ENCODE assay signal across 27 cellular contexts in the genomic region with DNA sequence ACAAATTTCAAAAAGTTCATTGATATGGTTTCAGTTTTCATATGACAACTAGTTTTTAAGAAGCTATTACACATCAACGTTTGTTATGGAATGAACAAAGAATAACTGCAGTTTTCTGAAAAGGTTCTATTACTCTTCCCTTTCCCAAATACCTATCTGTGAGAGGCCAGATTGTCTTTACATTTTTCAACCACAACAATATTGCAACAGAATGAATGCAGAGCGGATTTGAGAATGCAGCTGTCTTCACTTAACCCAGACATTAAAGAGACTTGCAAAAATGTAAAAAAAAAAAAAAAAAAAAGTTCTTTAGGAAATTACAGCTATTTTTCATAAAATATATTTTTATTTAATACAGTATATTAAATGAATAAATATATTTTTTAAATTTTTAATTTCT.
"Had no signal": no experiment of that assay in that cellular context is flagged by ENCODE, and none has a peak within 500 bp of the region (broad histone marks: within the 10 kb centered on the region; RNA-seq: fewer than 3 reads in every experiment).

No MANE protein-coding gene starts in this region.

- H3K27ac Mint-ChIP-seq: activated CD4-positive, alpha-beta memory T cell treated with anti-CD3 and anti-CD28 coated beads for 36 hours; activated naive CD4-positive, alpha-beta T cell treated with anti-CD3 and anti-CD28 coated beads for 36 hours; activated naive CD8-positive, alpha-beta T cell treated with anti-CD3 and anti-CD28 coated beads, Interleukin-2, amount 10 ng/mL, durations not matched to agents 7 days and 5 days; dendritic cell treated with granulocyte-macrophage colony-stimulating factor and Interleukin-4, amounts not matched to agents 40 ng/mL and 50 ng/mL, for 4 days; immature natural killer cell; naive thymus-derived CD4-positive, alpha-beta T cell; stimulated activated naive CD8-positive, alpha-beta T cell treated with anti-CD3 and anti-CD28 coated beads, Interleukin-15, amount 100 ng/mL, for 72 hours had no signal

- H3K27me3 ChIP-seq: body of pancreas, foreskin keratinocyte, hepatocyte, left lung, right lobe of liver, tibial artery had no signal

- H3K4me3 Mint-ChIP-seq: activated CD4-positive, alpha-beta memory T cell treated with anti-CD3 and anti-CD28 coated beads for 36 hours; activated naive CD4-positive, alpha-beta T cell treated with anti-CD3 and anti-CD28 coated beads for 36 hours; activated naive CD8-positive, alpha-beta T cell treated with anti-CD3 and anti-CD28 coated beads, Interleukin-2, amount 10 ng/mL, durations not matched to agents 7 days and 5 days; dendritic cell treated with granulocyte-macrophage colony-stimulating factor and Interleukin-4, amounts not matched to agents 40 ng/mL and 50 ng/mL, for 4 days; immature natural killer cell; naive thymus-derived CD4-positive, alpha-beta T cell; neural crest cell; stimulated activated naive CD8-positive, alpha-beta T cell treated with anti-CD3 and anti-CD28 coated beads, Interleukin-15, amount 100 ng/mL, for 72 hours had no signal

- H3K4me3 ChIP-seq: body of pancreas, hepatocyte, left lung, lung, right lobe of liver, skin epidermis, tibial artery had no signal

- ATAC-seq: body of pancreas; esophagus mucosa; left lung; naive thymus-derived CD4-positive, alpha-beta T cell; right lobe of liver; stimulated activated naive CD8-positive, alpha-beta T cell treated with anti-CD3 and anti-CD28 coated beads, Interleukin-15, amount 100 ng/mL, for 72 hours had no signal

- H3K27me3 Mint-ChIP-seq: activated CD4-positive, alpha-beta memory T cell treated with anti-CD3 and anti-CD28 coated beads for 36 hours; activated naive CD8-positive, alpha-beta T cell treated with anti-CD3 and anti-CD28 coated beads, Interleukin-2, amount 10 ng/mL, durations not matched to agents 7 days and 5 days; dendritic cell treated with granulocyte-macrophage colony-stimulating factor and Interleukin-4, amounts not matched to agents 40 ng/mL and 50 ng/mL, for 4 days; naive thymus-derived CD4-positive, alpha-beta T cell; stimulated activated naive CD8-positive, alpha-beta T cell treated with anti-CD3 and anti-CD28 coated beads, Interleukin-15, amount 100 ng/mL, for 72 hours had no signal

- DNase-seq: activated CD4-positive, alpha-beta memory T cell treated with anti-CD3 and anti-CD28 coated beads for 36 hours; activated CD4-positive, alpha-beta T cell treated with anti-CD3 and anti-CD28 coated beads for 4 hours; activated CD4-positive, CD25-positive, alpha-beta regulatory T cell; activated effector memory CD4-positive, alpha-beta T cell treated with Interleukin-2 at 50 U/mL for 16 hours; activated naive CD4-positive, alpha-beta T cell treated with anti-CD3 and anti-CD28 coated beads for 36 hours; activated naive CD8-positive, alpha-beta T cell treated with anti-CD3 and anti-CD28 coated beads, Interleukin-2, amount 10 ng/mL, durations not matched to agents 7 days and 5 days; activated T-cell treated with anti-CD3 and anti-CD28 coated beads, Interleukin-2, amount 50 U/mL, for 48 hours; body of pancreas; effector memory CD4-positive, alpha-beta T cell; foreskin keratinocyte; immature natural killer cell; kidney glomerular epithelial cell; left lung; naive thymus-derived CD4-positive, alpha-beta T cell; occipital lobe; posterior cingulate gyrus; right lobe of liver; stimulated activated CD4-positive, alpha-beta T cell treated with anti-CD3 and anti-CD28 coated beads, Interleukin-1b, Interleukin-23, amount 100 ng/mL, for 48 hours; stimulated activated naive CD8-positive, alpha-beta T cell treated with anti-CD3 and anti-CD28 coated beads, Interleukin-15, amount 100 ng/mL, for 72 hours; T-helper 9 cell; tibial artery had no signal

- H3K27ac ChIP-seq: body of pancreas, foreskin keratinocyte, hepatocyte, left lung, right lobe of liver, skin epidermis, tibial artery had no signal

- H3K4me1 Mint-ChIP-seq: activated naive CD8-positive, alpha-beta T cell treated with anti-CD3 and anti-CD28 coated beads, Interleukin-2, amount 10 ng/mL, durations not matched to agents 7 days and 5 days; stimulated activated naive CD8-positive, alpha-beta T cell treated with anti-CD3 and anti-CD28 coated beads, Interleukin-15, amount 100 ng/mL, for 72 hours had no signal

- H3K4me1 ChIP-seq: body of pancreas, left lung, right lobe of liver, tibial artery had no signal

- H3K9me3 ChIP-seq: body of pancreas, left lung, right lobe of liver, tibial artery had no signal

- H3K9me3 Mint-ChIP-seq: activated CD4-positive, alpha-beta memory T cell treated with anti-CD3 and anti-CD28 coated beads for 36 hours; activated naive CD4-positive, alpha-beta T cell treated with anti-CD3 and anti-CD28 coated beads for 36 hours; dendritic cell treated with granulocyte-macrophage colony-stimulating factor and Interleukin-4, amounts not matched to agents 40 ng/mL and 50 ng/mL, for 4 days; immature natural killer cell; naive thymus-derived CD4-positive, alpha-beta T cell; neural crest cell; stimulated activated naive CD8-positive, alpha-beta T cell treated with anti-CD3 and anti-CD28 coated beads, Interleukin-15, amount 100 ng/mL, for 72 hours had no signal

- H3K36me3 ChIP-seq: left lung, right lobe of liver, tibial artery had no signal
